In the genomic region with DNA sequence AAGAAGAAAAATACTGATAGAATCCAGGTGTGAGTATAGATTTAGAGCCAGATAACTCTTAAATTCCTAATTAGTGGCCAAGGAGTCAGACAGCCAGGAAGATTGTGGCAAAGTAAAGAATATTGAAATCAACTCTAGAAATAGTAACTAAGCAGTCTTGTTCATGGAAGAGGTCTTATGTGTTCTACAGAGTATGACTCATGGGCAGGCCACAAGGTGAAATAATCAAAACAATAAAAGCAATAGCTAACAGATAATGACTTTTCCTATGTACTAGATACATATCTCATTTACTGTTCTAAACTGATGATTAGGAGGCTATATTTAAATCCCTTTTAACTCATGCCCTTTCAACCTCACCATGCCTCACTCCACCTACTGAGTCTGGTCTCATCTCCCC, we compare ENCODE assay signal across 32 cellular contexts.
DNase-seq lines count a peak whose midpoint lies in the region; ATAC-seq and TF ChIP-seq lines count a peak whose summit lies in the region.
"Had no signal": no experiment of that assay in that cellular context is flagged by ENCODE, and none has a peak within 500 bp of the region (broad histone marks: within the 10 kb centered on the region; RNA-seq: fewer than 3 reads in every experiment).

No MANE protein-coding gene starts in this region.

- no peak overlapping the region for H2BK5ac ChIP-seq in IMR-90 (ENCODE audit: low read depth, low read length, poor library complexity, severe bottlenecking)

- intact Hi-C loops in IMR-90 (cut with micrococcal nuclease) (no loop called here), mammary epithelial cell (cut with micrococcal nuclease) (no loop called here), left colon (cut with DNase I, micrococcal nuclease) (no loop called here)

- H3K9me3 ChIP-seq in IMR-90 (ENCODE audit: control insufficient read depth, insufficient read depth, low read length) (no peaks in the 10 kb centered on the region), mammary epithelial cell (replicated peaks; ENCODE audit: insufficient read depth, low read length) (no peaks in the 10 kb centered on the region), upper lobe of left lung (no peaks in the 10 kb centered on the region)
- H3K9me3 ChIP-seq: BE2C, body of pancreas, colonic mucosa, esophagus squamous epithelium, lower lobe of right lung, mucosa of descending colon, tibial nerve had no signal

- no peaks in the 10 kb centered on the region for H3K79me2 ChIP-seq in mammary epithelial cell (ENCODE audit: insufficient read depth, low read length)

- no peak overlapping the region for H3K4me3 ChIP-seq in AG09309 (ENCODE audit: control insufficient read depth, low read depth, low read length)
- no peak overlapping the region for H3K4me3 ChIP-seq in IMR-90 (ENCODE audit: insufficient read depth, low read depth, low read length)
- H3K4me3 ChIP-seq in mammary epithelial cell (replicated peaks in 1 of 3; ENCODE audit: insufficient read depth in 1 of 3, low read depth in 2 of 3, low read length in 3 of 3), result no peak overlapping the region
- no peak overlapping the region for H3K4me3 ChIP-seq in fibroblast of the aortic adventitia (ENCODE audit: low read depth, low read length)
- H3K4me3 ChIP-seq in upper lobe of left lung, result no peak overlapping the region
- H3K4me3 ChIP-seq: body of pancreas, colonic mucosa, esophagus squamous epithelium, K562, lower lobe of right lung, mucosa of descending colon, SK-N-MC, smooth muscle cell, tibial nerve had no signal

- H3K9ac ChIP-seq in IMR-90 (ENCODE audit: low read depth, low read length) (no peak overlapping the region), mammary epithelial cell (ENCODE audit: insufficient read depth, low read length) (no peak overlapping the region)

- no peak overlapping the region for H3K23ac ChIP-seq in IMR-90 (ENCODE audit: low read depth, low read length)

- no peak overlapping the region for H4K8ac ChIP-seq in IMR-90 (ENCODE audit: low read depth in 2 of 2, low read length in 2 of 2)

- TF ChIP-seq POLR2A in IMR-90 (IDR thresholded peaks at IDR 0.05; ENCODE audit: low read depth, low read length) (no peak), upper lobe of left lung (IDR thresholded peaks at IDR 0.05) (no peak)

- H3K27me3 ChIP-seq in IMR-90 (ENCODE audit: control insufficient read depth, insufficient read depth, low read length) (no peaks in the 10 kb centered on the region), mammary epithelial cell (ENCODE audit: insufficient read depth, low read length) (no peaks in the 10 kb centered on the region), upper lobe of left lung (no peaks in the 10 kb centered on the region)
- H3K27me3 ChIP-seq: BE2C, body of pancreas, colonic mucosa, esophagus squamous epithelium, tibial nerve had no signal

- CTCF ChIA-PET in IMR-90 (lab: Yijun Ruan, JAX), result no interaction called here
- CTCF ChIA-PET in mammary epithelial cell (lab: Charles Lee; ENCODE audit: low non-redundant PET), result no interaction called here

- H2AK9ac ChIP-seq in IMR-90 (replicated peaks; ENCODE audit: low read depth, low read length, poor library complexity), result no peak overlapping the region

- dilution Hi-C loops in IMR-90 (cut with HindIII; ENCODE audit: low sequenced_read_pairs, unreplicated experiment), result no loop called here
- dilution Hi-C loops in mammary epithelial cell (cut with HindIII; ENCODE audit: low sequenced_read_pairs), result no loop called here

- H4K20me1 ChIP-seq in IMR-90 (ENCODE audit: insufficient read depth, low read length) (no peaks in the 10 kb centered on the region), mammary epithelial cell (ENCODE audit: insufficient read depth, low read length) (no peaks in the 10 kb centered on the region)

- H2AK5ac ChIP-seq in IMR-90 (ENCODE audit: low read depth, low read length), result no peak overlapping the region

- no TSS peak for BruUV-seq in IMR-90 (replicated peaks; lab: Mats Ljungman, UMichigan)
- BruUV-seq in mammary epithelial cell (replicated peaks; lab: Mats Ljungman, UMichigan), result no TSS peak

- TF ChIP-seq CTCF in AG09309 (IDR thresholded peaks at IDR 0.05; ENCODE audit: control insufficient read depth, insufficient read depth, low read depth, low read length, missing control alignments), result no peak
- TF ChIP-seq CTCF in IMR-90 (conservative IDR thresholded peaks at IDR 0.05; ENCODE audit: low read depth, low read length), result no peak
- TF ChIP-seq CTCF in mammary epithelial cell (conservative IDR thresholded peaks at IDR 0.05 in 1 of 2, IDR thresholded peaks at IDR 0.05 in 1 of 2; ENCODE audit: extremely low read depth in 1 of 2, insufficient read depth in 1 of 2, low read depth in 1 of 2, low read length in 2 of 2), result no peak
- TF ChIP-seq CTCF in fibroblast of the aortic adventitia (IDR thresholded peaks at IDR 0.05; ENCODE audit: insufficient read depth, low read length), result no peak
- no peak for TF ChIP-seq CTCF in upper lobe of left lung (IDR thresholded peaks at IDR 0.05)

- no peaks in the 10 kb centered on the region for H3K36me3 ChIP-seq in IMR-90 (ENCODE audit: control insufficient read depth, insufficient read depth, low read length)
- no peaks in the 10 kb centered on the region for H3K36me3 ChIP-seq in mammary epithelial cell (ENCODE audit: insufficient read depth, low read length)
- no peaks in the 10 kb centered on the region for H3K36me3 ChIP-seq in upper lobe of left lung
- H3K36me3 ChIP-seq: BE2C, colonic mucosa, esophagus squamous epithelium, lower lobe of right lung, tibial nerve had no signal

- H3K4me1 ChIP-seq in IMR-90 (ENCODE audit: control insufficient read depth, insufficient read depth, low read length) (no peaks in the 10 kb centered on the region), mammary epithelial cell (ENCODE audit: insufficient read depth, low read length) (no peaks in the 10 kb centered on the region), upper lobe of left lung (no peaks in the 10 kb centered on the region)
- H3K4me1 ChIP-seq: BE2C, body of pancreas, colonic mucosa, esophagus squamous epithelium, lower lobe of right lung, tibial nerve had no signal

- H3K9me1 ChIP-seq in IMR-90 (ENCODE audit: insufficient read depth, low read length), result no peaks in the 10 kb centered on the region

- H3K79me1 ChIP-seq in IMR-90 (ENCODE audit: low read depth in 1 of 2, low read length in 2 of 2), result no peaks in the 10 kb centered on the region

- H2BK15ac ChIP-seq in IMR-90 (ENCODE audit: low read depth, low read length), result no peak overlapping the region

- no peak overlapping the region for H2BK120ac ChIP-seq in IMR-90 (ENCODE audit: low read depth, low read length)

- H2AFZ ChIP-seq in IMR-90 (replicated peaks; ENCODE audit: low read length, poor library complexity) (no peak overlapping the region), mammary epithelial cell (ENCODE audit: low read depth, low read length) (no peak overlapping the region)

- H3K14ac ChIP-seq in IMR-90 (replicated peaks; ENCODE audit: low read depth, low read length), result no peak overlapping the region

- ATAC-seq in IMR-90 (ENCODE audit: low read depth) (no peak), upper lobe of left lung (ENCODE audit: low FRiP score in 2 of 2) (no peak), GM18907 (IDR thresholded peaks at IDR 0.05; ENCODE audit: unreplicated experiment) (no peak), left colon (no peak)
- ATAC-seq: body of pancreas; effector memory CD8-positive, alpha-beta T cell; K562; lower lobe of right lung; mucosa of descending colon had no signal

- H3K4ac ChIP-seq in IMR-90 (ENCODE audit: low read depth, low read length), result no peak overlapping the region

- no peak overlapping the region for H2BK20ac ChIP-seq in IMR-90 (ENCODE audit: low read depth, low read length)

- in situ Hi-C loops in IMR-90 (cut with MboI; ENCODE audit: low sequenced_read_pairs) (no loop called here), mammary epithelial cell (cut with MboI; ENCODE audit: low sequenced_read_pairs in 2 of 2) (no loop called here)

- H3K4me2 ChIP-seq in IMR-90 (ENCODE audit: low read depth, low read length) (no peak overlapping the region), mammary epithelial cell (ENCODE audit: insufficient read depth, low read depth, low read length) (no peak overlapping the region)
- H3K4me2 ChIP-seq: smooth muscle cell had no signal

- H3K18ac ChIP-seq in IMR-90 (ENCODE audit: low read depth, low read length), result no peak overlapping the region

- TF ChIP-seq EP300 in upper lobe of left lung (IDR thresholded peaks at IDR 0.05), result no peak

- H4K91ac ChIP-seq in IMR-90 (ENCODE audit: insufficient read depth, low read depth, low read length), result no peak overlapping the region

- no peak overlapping the region for H3K56ac ChIP-seq in IMR-90 (ENCODE audit: extremely low read depth, insufficient read depth, low read length)

- POLR2A ChIA-PET in IMR-90 (lab: Charles Lee; ENCODE audit: unreplicated experiment), result no interaction called here

- H3K27ac ChIP-seq in IMR-90 (ENCODE audit: insufficient read depth, low read length), result no peak overlapping the region
- H3K27ac ChIP-seq in mammary epithelial cell (ENCODE audit: insufficient read depth, low read depth, low read length), result no peak overlapping the region
- no peak overlapping the region for H3K27ac ChIP-seq in upper lobe of left lung
- H3K27ac ChIP-seq: body of pancreas, colonic mucosa, esophagus squamous epithelium, lower lobe of right lung, SK-N-MC, tibial nerve had no signal

- H4K5ac ChIP-seq in IMR-90 (ENCODE audit: low read depth, low read length), result no peak overlapping the region

- no peak for TF ChIP-seq RAD21 in IMR-90 (IDR thresholded peaks at IDR 0.05; ENCODE audit: low read length)

- DNase-seq in AG09309 (ENCODE audit: low read depth) (peak; percentile 1), IMR-90 (peak; percentile 52), mammary epithelial cell (peak; percentile 32), fibroblast of the aortic adventitia (ENCODE audit: low read depth) (peak; percentile 33), upper lobe of left lung (no peak), T-helper 1 cell (no peak), left colon (no peak)
- DNase-seq: activated T-cell treated with anti-CD3 and anti-CD28 coated beads for 4 hours; BE2C; body of pancreas; CD8-positive, alpha-beta memory T cell; colonic mucosa; DMS153; effector memory CD8-positive, alpha-beta T cell; esophagus squamous epithelium; glutamatergic neuron; H9; kidney; lower lobe of right lung; mucosa of descending colon; NCI-H1417 treated with DMSO at 0.1 percent for 48 hours; NCI-H2081; NCI-H226; retina; RPMI8226; stimulated activated CD4-positive, alpha-beta T cell treated with anti-CD3 and anti-CD28 coated beads, Interleukin-2, amount 100 ng/mL, for 24 hours; T-helper 2 cell had no signal

TF ChIP-seq in IMR-90, 13 proteins besides CTCF, POLR2A, EP300 and RAD21 (continues in another document):
- TF ChIP-seq, protein P1, sequence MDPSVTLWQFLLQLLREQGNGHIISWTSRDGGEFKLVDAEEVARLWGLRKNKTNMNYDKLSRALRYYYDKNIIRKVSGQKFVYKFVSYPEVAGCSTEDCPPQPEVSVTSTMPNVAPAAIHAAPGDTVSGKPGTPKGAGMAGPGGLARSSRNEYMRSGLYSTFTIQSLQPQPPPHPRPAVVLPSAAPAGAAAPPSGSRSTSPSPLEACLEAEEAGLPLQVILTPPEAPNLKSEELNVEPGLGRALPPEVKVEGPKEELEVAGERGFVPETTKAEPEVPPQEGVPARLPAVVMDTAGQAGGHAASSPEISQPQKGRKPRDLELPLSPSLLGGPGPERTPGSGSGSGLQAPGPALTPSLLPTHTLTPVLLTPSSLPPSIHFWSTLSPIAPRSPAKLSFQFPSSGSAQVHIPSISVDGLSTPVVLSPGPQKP (IDR thresholded peaks at IDR 0.05; ENCODE audit: borderline replicate concordance, low read depth, low read length), result no peak

Comparison
In these comparisons a context has a peak if more than half of its experiments do, and no peak if none do; other contexts are left out.
1. DNase-seq: peak in AG09309 (single experiment), IMR-90 (single experiment), mammary epithelial cell (single experiment) and fibroblast of the aortic adventitia (single experiment); none in upper lobe of left lung (0 of 2), T-helper 1 cell (0 of 5) and left colon (0 of 2).